Comparison of ENCODE assay signal across 26 cellular contexts in genomic region chr15:25866874-25867273, GRCh38. TPM values are rescaled to one million over a fixed set of nuclear protein-coding genes. Genes with fewer than 3 reads are reported as not detected.
DNase-seq lines count a peak whose midpoint lies in the region; ATAC-seq, FAIRE-seq and TF ChIP-seq lines count a peak whose summit lies in the region.
"Had no signal": no experiment of that assay in that cellular context is flagged by ENCODE, and none has a peak within 500 bp of the region (broad histone marks: within the 10 kb centered on the region; RNA-seq: fewer than 3 reads in every experiment).

No MANE protein-coding gene starts in this region.

- BruUV-seq in HepG2 (replicated peaks; lab: Mats Ljungman, UMichigan) (no TSS peak), K562 (replicated peaks; lab: Mats Ljungman, UMichigan) (no TSS peak)

- no peak for TF ChIP-seq CTCF in HepG2 (CRISPR knock-in tag; IDR thresholded peaks at IDR 0.05)
- no peak for TF ChIP-seq CTCF in right lobe of liver (IDR thresholded peaks at IDR 0.05)
- TF ChIP-seq CTCF in K562 (IDR thresholded peaks at IDR 0.05 in 2 of 3, conservative IDR thresholded peaks at IDR 0.05 in 1 of 3; ENCODE audit: insufficient read depth in 2 of 3, low read depth in 1 of 3, low read length in 3 of 3) = no peak
- no peak for TF ChIP-seq CTCF in left lung (IDR thresholded peaks at IDR 0.05)
- no peak for TF ChIP-seq CTCF in progenitor cell of endocrine pancreas (IDR thresholded peaks at IDR 0.05; ENCODE audit: unreplicated experiment)

- H3K9me3 Mint-ChIP-seq in progenitor cell of endocrine pancreas (ENCODE audit: low read depth) = no peaks in the 10 kb centered on the region
- H3K9me3 Mint-ChIP-seq: CD4-positive, alpha-beta memory T cell; GM23338; HFFc6 had no signal

- H3K27me3 ChIP-seq in HepG2 (ENCODE audit: control insufficient read depth in 1 of 2, insufficient read depth in 2 of 2, low read length in 2 of 2) = peaks cover 2 to 13% of the 10 kb centered on the region in 2 experiments; a peak in 4 of 5 replicates
- no peaks in the 10 kb centered on the region for H3K27me3 ChIP-seq in right lobe of liver
- peaks cover 5 to 40% of the 10 kb centered on the region in 2 experiments; a peak in 4 of 5 replicates for H3K27me3 ChIP-seq in K562 (ENCODE audit: control insufficient read depth in 2 of 2, insufficient read depth in 2 of 2, low read length in 2 of 2)
- peaks cover 3 to 48% (median 24%) of the 10 kb centered on the region in 3 experiments for H3K27me3 ChIP-seq in neuronal stem cell (ENCODE audit: control insufficient read depth in 3 of 3, insufficient read depth in 3 of 3, low read depth in 1 of 3, low read length in 3 of 3)
- peaks cover 0 to 23% of the 10 kb centered on the region in 2 donors for H3K27me3 ChIP-seq in left lung
- H3K27me3 ChIP-seq: BE2C had no signal

- no peak overlapping the region for H4K8ac ChIP-seq in neuronal stem cell (ENCODE audit: low read depth, low read length)

- no peak overlapping the region for H3K4me3 Mint-ChIP-seq in progenitor cell of endocrine pancreas (ENCODE audit: low read depth)
- H3K4me3 Mint-ChIP-seq: CD14-positive monocyte, GM23338, HFFc6 had no signal

- WGBS in HepG2 (ENCODE audit: low lambda C conversion rate) = 79% methylated on average over 7 of the region's 7 CpGs
- 82% methylated on average over 7 of the region's 7 CpGs for WGBS in right lobe of liver (ENCODE audit: insufficient coverage, low coverage, low lambda C conversion rate, missing lambda C conversion rate)
- WGBS in K562 (ENCODE audit: insufficient coverage, low coverage, missing lambda C conversion rate) = 0% methylated on average over 7 of the region's 7 CpGs
- WGBS in neuronal stem cell (ENCODE audit: extremely low coverage in 2 of 2, insufficient read length in 2 of 2, insufficient replicate concordance in 1 of 2), 2 donors = no CpG with 5 or more reads among the region's 7 CpGs

- CTCF ChIA-PET in HepG2 (lab: Yijun Ruan, JAX; ENCODE audit: low intra/inter-chr PET ratio, low total read pairs) (no interaction called here), K562 (lab: Yijun Ruan, JAX; ENCODE audit: low intra/inter-chr PET ratio) (no interaction called here)

- H2BK5ac ChIP-seq in neuronal stem cell (ENCODE audit: low read length) = no peak overlapping the region

- no peak for TF ChIP-seq POLR2A in HepG2 (IDR thresholded peaks at IDR 0.05; ENCODE audit: insufficient read depth in 1 of 2, low read depth in 2 of 2, low read length in 2 of 2)
- no peak for TF ChIP-seq POLR2A in right lobe of liver (IDR thresholded peaks at IDR 0.05)
- TF ChIP-seq POLR2A in K562 (conservative IDR thresholded peaks at IDR 0.05) = no peak

- peak overlapping the region; percentile 75 for H2BK15ac ChIP-seq in neuronal stem cell (ENCODE audit: low read length)

- H3K4me1 ChIP-seq in HepG2 (ENCODE audit: insufficient read depth, low read length) (no peaks in the 10 kb centered on the region), right lobe of liver (peaks cover 0 to 4% (median 0%) of the 10 kb centered on the region in 4 donors), K562 (replicated peaks in 1 of 2; ENCODE audit: control insufficient read depth in 2 of 2, insufficient read depth in 2 of 2, low read length in 2 of 2) (peaks cover 0 to 12% of the 10 kb centered on the region in 2 experiments; a peak in 1 of 5 replicates), neuronal stem cell (ENCODE audit: control insufficient read depth in 2 of 2, insufficient read depth in 1 of 2, low read depth in 1 of 2, low read length in 2 of 2) (peaks cover 1 to 3% of the 10 kb centered on the region in 2 donors), left lung (peaks cover 0 to 17% of the 10 kb centered on the region in 2 donors)
- H3K4me1 ChIP-seq: BE2C had no signal

- in situ Hi-C loops in HepG2 (cut with HindIII; ENCODE audit: extremely low pct_ligation_motif_present, low pct_unique_long_range_greater_than_20kb) (no loop called here), K562 (cut with MboI) (no loop called here)

- no peak for DNase-seq in HepG2 (ENCODE audit: low spot score)
- DNase-seq in right lobe of liver = no peak
- no peak for DNase-seq in K562 (ENCODE audit: extremely low read depth in 1 of 4, low spot score in 3 of 4)
- DNase-seq in neuronal stem cell (ENCODE audit: low spot score) = no peak
- no peak for DNase-seq in left lung
- DNase-seq in progenitor cell of endocrine pancreas (ENCODE audit: low spot score, unreplicated experiment) = no peak
- DNase-seq: ACHN; AML-193; BE2C; Calu3; CD4-positive, alpha-beta memory T cell; COR-L47; DMS53; DMS79 treated with DMSO at 0.1 percent for 48 hours; GF-D8; HFFc6 had no signal

- H3K79me2 ChIP-seq in HepG2 (ENCODE audit: insufficient read depth, low read length) (no peaks in the 10 kb centered on the region), K562 (ENCODE audit: control insufficient read depth, insufficient read depth, low read length) (no peaks in the 10 kb centered on the region)

- TF ChIP-seq RAD21 in HepG2 (CRISPR knock-in tag; IDR thresholded peaks at IDR 0.05) = no peak
- TF ChIP-seq RAD21 in K562 (CRISPR knock-in tag; conservative IDR thresholded peaks at IDR 0.05 in 1 of 2, IDR thresholded peaks at IDR 0.05 in 1 of 2) = no peak

- H4K20me1 ChIP-seq in HepG2 (ENCODE audit: insufficient read depth, low read length) (no peaks in the 10 kb centered on the region), K562 (replicated peaks; ENCODE audit: control insufficient read depth, insufficient read depth, low read length) (no peaks in the 10 kb centered on the region)

- H3K36me3 ChIP-seq in HepG2 (replicated peaks in 1 of 2; ENCODE audit: control insufficient read depth in 1 of 2, insufficient read depth in 2 of 2, low read length in 2 of 2) (no peaks in the 10 kb centered on the region), right lobe of liver (no peaks in the 10 kb centered on the region), K562 (ENCODE audit: control insufficient read depth, insufficient read depth, low read length) (no peaks in the 10 kb centered on the region), neuronal stem cell (replicated peaks in 1 of 2; ENCODE audit: control insufficient read depth in 2 of 2, insufficient read depth in 2 of 2, low read length in 2 of 2) (no peaks in the 10 kb centered on the region), left lung (no peaks in the 10 kb centered on the region)
- H3K36me3 ChIP-seq: BE2C; BLaER1 treated with 17β-estradiol and CSF1 and Interleukin-3, amounts not matched to agents 10 nM and 100 nM; HAP-1 had no signal

- no peak overlapping the region for H3K27ac Mint-ChIP-seq in progenitor cell of endocrine pancreas
- H3K27ac Mint-ChIP-seq: CD14-positive monocyte; CD4-positive, alpha-beta memory T cell; GM23338; HFFc6 had no signal

- H3K9me3 ChIP-seq in HepG2 (ENCODE audit: low read length) (no peaks in the 10 kb centered on the region), right lobe of liver (no peaks in the 10 kb centered on the region), K562 (replicated peaks; ENCODE audit: control insufficient read depth, insufficient read depth, low read depth, low read length) (no peaks in the 10 kb centered on the region), neuronal stem cell (replicated peaks in 1 of 2; ENCODE audit: control insufficient read depth in 2 of 2, insufficient read depth in 1 of 2, low read depth in 1 of 2, low read length in 2 of 2) (no peaks in the 10 kb centered on the region), left lung (no peaks in the 10 kb centered on the region)
- H3K9me3 ChIP-seq: BE2C; BLaER1 treated with 17β-estradiol and CSF1 and Interleukin-3, amounts not matched to agents 10 nM and 100 nM; HAP-1 had no signal

- ATAC-seq in HepG2 (no peak), right lobe of liver (no peak), K562 (no peak), left lung (no peak), HG03280 (IDR thresholded peaks at IDR 0.05; ENCODE audit: unreplicated experiment) (no peak)
- ATAC-seq: GM23338 had no signal

- no peak overlapping the region for H4K91ac ChIP-seq in neuronal stem cell (ENCODE audit: low read depth, low read length, poor library complexity)

- no peak overlapping the region for H2BK12ac ChIP-seq in neuronal stem cell (ENCODE audit: low read length)

- intact Hi-C loops in HepG2 (cut with micrococcal nuclease; ENCODE audit: unreplicated experiment) = no loop called here
- intact Hi-C loops in right lobe of liver (cut with DNase I) = no loop called here
- intact Hi-C loops in K562 (cut with micrococcal nuclease) = no loop called here
- intact Hi-C loops in left lung (cut with DNase I) = no loop called here

- H2AFZ ChIP-seq in HepG2 (ENCODE audit: low read length) (no peak overlapping the region), K562 (ENCODE audit: low read depth, low read length) (no peak overlapping the region), neuronal stem cell (ENCODE audit: low read length) (no peak overlapping the region)
- H2AFZ ChIP-seq: GM23338 had no signal

- H3K9me1 ChIP-seq in K562 (ENCODE audit: control insufficient read depth, insufficient read depth, low read length) = no peaks in the 10 kb centered on the region

- H3K4ac ChIP-seq in neuronal stem cell (ENCODE audit: low read length) = no peak overlapping the region

- H3K36me3 Mint-ChIP-seq in progenitor cell of endocrine pancreas (ENCODE audit: insufficient read depth) = no peaks in the 10 kb centered on the region

- no peak overlapping the region for H2BK120ac ChIP-seq in neuronal stem cell (ENCODE audit: low read depth, low read length)

- no peak overlapping the region for H2AK5ac ChIP-seq in neuronal stem cell (ENCODE audit: low read depth, low read length)

- H3K27me3 Mint-ChIP-seq in progenitor cell of endocrine pancreas = peaks cover 56% of the 10 kb centered on the region
- H3K27me3 Mint-ChIP-seq: CD4-positive, alpha-beta memory T cell had no signal

- H3K4me2 ChIP-seq in HepG2 (ENCODE audit: low read depth, low read length) = no peak overlapping the region
- H3K4me2 ChIP-seq in K562 (ENCODE audit: insufficient read depth, low read length) = no peak overlapping the region
- H3K4me2 ChIP-seq in neuronal stem cell (ENCODE audit: insufficient read depth, low read length, poor library complexity, severe bottlenecking) = no peak overlapping the region
- H3K4me2 ChIP-seq: BLaER1 treated with 17β-estradiol and CSF1 and Interleukin-3, amounts not matched to agents 10 nM and 100 nM; GM23338 had no signal

- no peaks in the 10 kb centered on the region for H3K79me1 ChIP-seq in neuronal stem cell (ENCODE audit: low read depth, low read length)

- TF ChIP-seq EP300 in HepG2 (IDR thresholded peaks at IDR 0.05; ENCODE audit: low read depth in 2 of 2, low read length in 2 of 2) = no peak
- no peak for TF ChIP-seq EP300 in HepG2 (CRISPR knock-in tag; IDR thresholded peaks at IDR 0.05; ENCODE audit: borderline replicate concordance)
- no peak for TF ChIP-seq EP300 in K562 (IDR thresholded peaks at IDR 0.05; ENCODE audit: low read length)

- POLR2A ChIA-PET in HepG2 (lab: Yijun Ruan, JAX) (no interaction called here), K562 (lab: Yijun Ruan, JAX) (interaction anchor here (1.5 kb wide), 1 partner anchor 11 kb away, joined by 5 read pairs; no protein-coding TSS in a partner anchor)

- no peak overlapping the region for H3K14ac ChIP-seq in neuronal stem cell (ENCODE audit: low read length)

- H3K27ac ChIP-seq in HepG2 (ENCODE audit: extremely low read length, insufficient read depth, low read length) (no peak overlapping the region), right lobe of liver (no peak overlapping the region), K562 (ENCODE audit: extremely low read depth, low read depth, low read length) (no peak overlapping the region), neuronal stem cell (replicated peaks; ENCODE audit: low read length) (no peak overlapping the region), left lung (no peak overlapping the region)
- H3K27ac ChIP-seq: 22Rv1; BLaER1 treated with 17β-estradiol and CSF1 and Interleukin-3, amounts not matched to agents 10 nM and 100 nM had no signal

- H3K18ac ChIP-seq in neuronal stem cell (ENCODE audit: low read length) = no peak overlapping the region

- FAIRE-seq in HepG2 (lab: Jason Lieb, UNC) = no peak
- no peak for FAIRE-seq in K562 (lab: Jason Lieb, UNC)
- FAIRE-seq: A204.1, GM12891, GM18507, H54 had no signal

- no peak overlapping the region for H3K4me3 ChIP-seq in HepG2 (replicated peaks in 1 of 3; ENCODE audit: insufficient read depth in 1 of 3, low read depth in 2 of 3, low read length in 3 of 3)
- no peak overlapping the region for H3K4me3 ChIP-seq in right lobe of liver
- H3K4me3 ChIP-seq in K562 = no peak overlapping the region
- no peak overlapping the region for H3K4me3 ChIP-seq in neuronal stem cell (ENCODE audit: low read length in 2 of 2)
- H3K4me3 ChIP-seq in left lung = no peak overlapping the region
- H3K4me3 ChIP-seq: BLaER1 treated with 17β-estradiol and CSF1 and Interleukin-3, amounts not matched to agents 10 nM and 100 nM; GM23338; HAP-1 had no signal

- H3K4me1 Mint-ChIP-seq in progenitor cell of endocrine pancreas (ENCODE audit: low read depth) = peaks cover 2% of the 10 kb centered on the region

- H3K9ac ChIP-seq in HepG2 (ENCODE audit: insufficient read depth, low read depth, low read length) (no peak overlapping the region), K562 (ENCODE audit: insufficient read depth in 1 of 2, low read depth in 2 of 2, low read length in 2 of 2) (no peak overlapping the region), neuronal stem cell (ENCODE audit: low read depth, low read length, poor library complexity) (no peak overlapping the region)
- H3K9ac ChIP-seq: BLaER1 treated with 17β-estradiol and CSF1 and Interleukin-3, amounts not matched to agents 10 nM and 100 nM had no signal

- no peak overlapping the region for H3K23ac ChIP-seq in neuronal stem cell (ENCODE audit: low read depth, low read length, poor library complexity)

RNA-seq across cellular contexts. Expression of gene ATP10A, which starts 3.7 kb away (rescaled TPM):
- 0.36 and 0.58 TPM in 2 replicates for total RNA-seq in HepG2 (2016; rRNA removed; fragmentation: Illumina TruSeq; extraction: Trizol)
- total RNA-seq in HepG2 (2016; cell fraction: cytosol; rRNA removed; fragmentation: Illumina TruSeq; extraction: Trizol; ENCODE audit: low read depth) = 0.10 and 0.18 TPM in 2 replicates
- total RNA-seq in HepG2 (2016; cell fraction: insoluble cytoplasmic fraction; rRNA removed; fragmentation: Illumina TruSeq; extraction: Trizol) = 0.31 and 0.87 TPM in 2 replicates
- total RNA-seq in HepG2 (2016; cell fraction: membrane; rRNA removed; fragmentation: Illumina TruSeq; extraction: Trizol) = 0.22 and 0.24 TPM in 2 replicates
- 0.50 and 0.65 TPM in 2 replicates for total RNA-seq in HepG2 (2016; cell fraction: nucleus; rRNA removed; fragmentation: Illumina TruSeq; extraction: Trizol)
- 3.3 and 4.2 TPM in 2 replicates for polyA plus RNA-seq in HepG2 (2011; rRNA removed)
- 1.8 and 3.2 TPM in 2 replicates for polyA plus RNA-seq in HepG2 (2011; cell fraction: cytosol; rRNA removed)
- polyA plus RNA-seq in HepG2 (2011; cell fraction: nucleus; rRNA removed) = 6.5 and 9.3 TPM in 2 replicates
- 2.9 and 4.6 TPM in 2 replicates for polyA plus RNA-seq in HepG2 (2012)
- polyA plus RNA-seq in HepG2 (2016; cell fraction: cytosol; fragmentation: Illumina TruSeq; extraction: Trizol; ENCODE audit: low read depth) = 0.03 and 0.19 TPM in 2 replicates
- 0.15 and 0.17 TPM in 2 replicates for polyA plus RNA-seq in HepG2 (2016; cell fraction: insoluble cytoplasmic fraction; fragmentation: Illumina TruSeq; extraction: Trizol; ENCODE audit: low read depth)
- polyA plus RNA-seq in HepG2 (2016; cell fraction: membrane; fragmentation: Illumina TruSeq; extraction: Trizol; ENCODE audit: low read depth) = 0.16 and 0.19 TPM in 2 replicates
- polyA plus RNA-seq in HepG2 (2016; cell fraction: nucleus; fragmentation: Illumina TruSeq; extraction: Trizol; ENCODE audit: insufficient read depth, low read depth) = 0.79 and 1.4 TPM in 2 replicates
- polyA minus RNA-seq in HepG2 (2011; rRNA and poly(A)+ RNA removed; ENCODE audit: low replicate concordance) = 7.3 TPM in 1 of 2 replicates, not detected in the other
- polyA minus RNA-seq in HepG2 (2011; cell fraction: cytosol; rRNA and poly(A)+ RNA removed) = 1.4 and 2.0 TPM in 2 replicates
- 6.1 and 13.8 TPM in 2 replicates for polyA minus RNA-seq in HepG2 (2011; cell fraction: nucleus; rRNA and poly(A)+ RNA removed)
- total RNA-seq in right lobe of liver = under 1 TPM; 0.15 to 1.00 (median 0.34) TPM
- total RNA-seq in K562 (2011; cell fraction: chromatin; rRNA removed; ENCODE audit: low replicate concordance) = not detected in 2 replicates
- not detected in 2 replicates for total RNA-seq in K562 (2011; cell fraction: nucleolus; rRNA removed)
- total RNA-seq in K562 (2011; cell fraction: nucleoplasm; rRNA removed) = not detected in 2 replicates
- not detected in 2 replicates for total RNA-seq in K562 (2014; rRNA removed)
- not detected in 2 replicates for total RNA-seq in K562 (2014; rRNA removed; fragmentation: Illumina TruSeq; extraction: Trizol)
- not detected in 2 replicates for total RNA-seq in K562 (2015; rRNA removed; fragmentation: Illumina TruSeq; extraction: Trizol)
- total RNA-seq in K562 (2021) = 0.04 and 0.09 TPM in 2 replicates
- not detected in 2 replicates for polyA plus RNA-seq in K562 (2011; rRNA removed)
- polyA plus RNA-seq in K562 (2011; cell fraction: cytosol; rRNA removed) = not detected in 2 replicates
- not detected in 2 replicates for polyA plus RNA-seq in K562 (2011; cell fraction: nucleus; rRNA removed)
- polyA plus RNA-seq in K562 (2012) = 0.01 TPM in 1 of 2 replicates, not detected in the other
- not detected in 2 replicates for polyA plus RNA-seq in K562 (2014; fragmentation: Illumina TruSeq; extraction: Trizol)
- not detected for polyA plus RNA-seq in K562 (2014; fragmentation: Nextera tagmentation; extraction: Ambion mirVana)
- polyA plus RNA-seq in K562 (2014; rRNA removed) = not detected in 2 replicates
- not detected in 2 replicates for polyA minus RNA-seq in K562 (2011; rRNA and poly(A)+ RNA removed)
- not detected in 2 replicates for polyA minus RNA-seq in K562 (2011; cell fraction: cytosol; rRNA and poly(A)+ RNA removed)
- polyA minus RNA-seq in K562 (2011; cell fraction: nucleus; rRNA and poly(A)+ RNA removed) = not detected in 2 replicates
- 0.68 TPM for polyA plus RNA-seq in neuronal stem cell (2013, experiment 1 of 2)
- polyA plus RNA-seq in neuronal stem cell (2013, experiment 2 of 2) = 0.68 TPM
- 10 to 100 TPM; 25.4 to 46.1 TPM for total RNA-seq in left lung
- 0.07 and 0.16 TPM in 2 replicates for total RNA-seq in progenitor cell of endocrine pancreas

Comparison
In these comparisons a context has a peak if more than half of its experiments do, and no peak if none do; other contexts are left out.
1. RNA of gene ATP10A, which starts 3.7 kb away (total RNA-seq): 25.4 to 46.1 TPM in left lung; 0.10 to 0.87 TPM in HepG2, 0.15 to 1.00 TPM in right lobe of liver, 0.07 to 0.16 TPM in progenitor cell of endocrine pancreas and 0.04 to 0.09 TPM in K562; every median in the first group is over 10 times any median in the second.
2. Of the 241 proteins assayed by ChIP-seq in both HepG2 and K562: peak only in HepG2: none; only in K562: MAFG; in both: MAFF and MAFK; in neither: 238.